Comparison of ENCODE assay signal across 8 cellular contexts in the genomic region with DNA sequence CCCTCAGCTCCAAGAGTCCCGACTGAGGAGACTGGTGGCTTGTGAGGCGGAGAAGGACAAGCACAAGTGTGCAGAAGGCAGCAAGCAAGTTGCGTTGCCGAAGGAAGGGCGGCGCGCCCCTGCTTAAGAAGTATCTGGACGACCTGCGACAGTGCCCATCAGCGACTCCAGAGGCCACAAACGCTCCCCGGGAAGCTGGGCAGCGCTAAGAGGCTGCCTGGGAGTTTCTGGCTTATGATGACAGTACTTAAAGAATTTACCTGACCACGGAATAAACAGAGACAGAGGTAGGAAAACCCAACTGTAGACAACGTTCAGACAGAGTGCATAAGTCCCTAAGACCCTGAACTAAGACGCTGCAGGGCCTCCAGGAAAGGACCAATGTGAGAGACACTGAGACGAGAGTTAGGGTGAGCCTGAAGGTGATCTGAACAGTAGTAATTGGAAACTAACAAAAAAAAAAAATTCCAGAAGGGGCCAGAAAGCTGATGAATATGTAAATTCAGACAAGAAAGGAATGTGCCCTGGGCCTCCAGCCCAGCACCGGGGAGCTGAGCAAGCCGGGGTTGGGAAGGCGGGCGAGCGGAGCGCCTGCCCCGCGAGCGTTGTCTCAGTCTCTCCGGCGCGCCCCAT. TPM values are rescaled to one million over a fixed set of nuclear protein-coding genes. Genes with fewer than 3 reads are reported as not detected.
A peak's percentile ranks its signal among the peaks of the same experiment; 100 is the strongest.
DNase-seq lines count a peak whose midpoint lies in the region; ATAC-seq lines count a peak whose summit lies in the region.

No MANE protein-coding gene starts in this region.

- H3K4me3 ChIP-seq in iPS-15b (ENCODE audit: low read depth, low read length): peak overlapping the region; percentile 68

- H3K9ac ChIP-seq in iPS-15b (ENCODE audit: low read depth, low read length): peak overlapping the region; percentile 79

- peak; percentile 0 for ATAC-seq in HG03571 (IDR thresholded peaks at IDR 0.05; ENCODE audit: unreplicated experiment)
- ATAC-seq in activated T-helper 17 cell treated with anti-CD3 and anti-CD28 coated beads, Interleukin-2, amount 50 U/mL, for 72 hours (replicated peaks): peak; percentile 2
- no peak for ATAC-seq in stimulated activated memory B cell treated with anti-CD40 and anti-IgM and Interleukin-4, amounts not matched to agents 10 μg/mL and 1 μg/mL and 100 μg/mL, for 72 hours
- ATAC-seq in sciatic nerve: no peak

- DNase-seq in T-helper 1 cell: no peak
- DNase-seq in sciatic nerve (ENCODE audit: low spot score): no peak
- DNase-seq in inferior parietal cortex (ENCODE audit: extremely low spot score): no peak

- no peaks in the 10 kb centered on the region for H3K27me3 Mint-ChIP-seq in T-helper 1 cell treated with Interleukin-12 subunit alpha and Interleukin-12 subunit beta and Interleukin-4 antibody, amounts not matched to agents 30 μg/mL and 1 μg/mL, for 36 hours (ENCODE audit: low read depth)
- H3K27me3 Mint-ChIP-seq in activated T-helper 17 cell treated with anti-CD3 and anti-CD28 coated beads, Interleukin-2, amount 50 U/mL, for 72 hours: no peaks in the 10 kb centered on the region
- no peaks in the 10 kb centered on the region for H3K27me3 Mint-ChIP-seq in stimulated activated memory B cell treated with anti-CD40 and anti-IgM and Interleukin-4, amounts not matched to agents 10 μg/mL and 1 μg/mL and 100 μg/mL, for 72 hours

- H3K36me3 ChIP-seq in iPS-15b (ENCODE audit: control insufficient read depth, insufficient read depth, low read length): no peaks in the 10 kb centered on the region

- no peaks in the 10 kb centered on the region for H3K9me3 ChIP-seq in iPS-15b (ENCODE audit: control insufficient read depth, insufficient read depth, low read length)

- H3K27ac Mint-ChIP-seq in T-helper 1 cell treated with Interleukin-12 subunit alpha and Interleukin-12 subunit beta and Interleukin-4 antibody, amounts not matched to agents 30 μg/mL and 1 μg/mL, for 36 hours: peak overlapping the region; percentile 89
- peak overlapping the region; percentile 94 for H3K27ac Mint-ChIP-seq in activated T-helper 17 cell treated with anti-CD3 and anti-CD28 coated beads, Interleukin-2, amount 50 U/mL, for 72 hours
- H3K27ac Mint-ChIP-seq in stimulated activated memory B cell treated with anti-CD40 and anti-IgM and Interleukin-4, amounts not matched to agents 10 μg/mL and 1 μg/mL and 100 μg/mL, for 72 hours: peak overlapping the region; percentile 79

- no peaks in the 10 kb centered on the region for H3K9me3 Mint-ChIP-seq in T-helper 1 cell treated with Interleukin-12 subunit alpha and Interleukin-12 subunit beta and Interleukin-4 antibody, amounts not matched to agents 30 μg/mL and 1 μg/mL, for 36 hours
- no peaks in the 10 kb centered on the region for H3K9me3 Mint-ChIP-seq in activated T-helper 17 cell treated with anti-CD3 and anti-CD28 coated beads, Interleukin-2, amount 50 U/mL, for 72 hours
- no peaks in the 10 kb centered on the region for H3K9me3 Mint-ChIP-seq in stimulated activated memory B cell treated with anti-CD40 and anti-IgM and Interleukin-4, amounts not matched to agents 10 μg/mL and 1 μg/mL and 100 μg/mL, for 72 hours

- peaks cover 19% of the 10 kb centered on the region for H3K36me3 Mint-ChIP-seq in T-helper 1 cell treated with Interleukin-12 subunit alpha and Interleukin-12 subunit beta and Interleukin-4 antibody, amounts not matched to agents 30 μg/mL and 1 μg/mL, for 36 hours (ENCODE audit: low read depth)
- peaks cover 50% of the 10 kb centered on the region for H3K36me3 Mint-ChIP-seq in activated T-helper 17 cell treated with anti-CD3 and anti-CD28 coated beads, Interleukin-2, amount 50 U/mL, for 72 hours (ENCODE audit: low read depth)
- H3K36me3 Mint-ChIP-seq in stimulated activated memory B cell treated with anti-CD40 and anti-IgM and Interleukin-4, amounts not matched to agents 10 μg/mL and 1 μg/mL and 100 μg/mL, for 72 hours: peaks cover 8% of the 10 kb centered on the region

- H3K4me3 Mint-ChIP-seq in T-helper 1 cell treated with Interleukin-12 subunit alpha and Interleukin-12 subunit beta and Interleukin-4 antibody, amounts not matched to agents 30 μg/mL and 1 μg/mL, for 36 hours: peak overlapping the region; percentile 92
- H3K4me3 Mint-ChIP-seq in activated T-helper 17 cell treated with anti-CD3 and anti-CD28 coated beads, Interleukin-2, amount 50 U/mL, for 72 hours: peak overlapping the region; percentile 92
- H3K4me3 Mint-ChIP-seq in stimulated activated memory B cell treated with anti-CD40 and anti-IgM and Interleukin-4, amounts not matched to agents 10 μg/mL and 1 μg/mL and 100 μg/mL, for 72 hours: peak overlapping the region; percentile 88

- H3K27me3 ChIP-seq in iPS-15b (ENCODE audit: control insufficient read depth, insufficient read depth, low read length): peaks cover 39% of the 10 kb centered on the region

- peaks cover 59% of the 10 kb centered on the region for H3K4me1 Mint-ChIP-seq in T-helper 1 cell treated with Interleukin-12 subunit alpha and Interleukin-12 subunit beta and Interleukin-4 antibody, amounts not matched to agents 30 μg/mL and 1 μg/mL, for 36 hours (ENCODE audit: low read depth)
- peaks cover 48% of the 10 kb centered on the region for H3K4me1 Mint-ChIP-seq in activated T-helper 17 cell treated with anti-CD3 and anti-CD28 coated beads, Interleukin-2, amount 50 U/mL, for 72 hours
- peaks cover 66% of the 10 kb centered on the region for H3K4me1 Mint-ChIP-seq in stimulated activated memory B cell treated with anti-CD40 and anti-IgM and Interleukin-4, amounts not matched to agents 10 μg/mL and 1 μg/mL and 100 μg/mL, for 72 hours

- H3K4me1 ChIP-seq in iPS-15b (ENCODE audit: control insufficient read depth, insufficient read depth, low read length): peaks cover 11% of the 10 kb centered on the region

- intact Hi-C loops in sciatic nerve (cut with DNase I): no loop called here

RNA-seq across cellular contexts. Expression of a gene that starts 1.0 kb away (rescaled TPM):
- total RNA-seq in activated T-helper 17 cell treated with anti-CD3 and anti-CD28 coated beads, Interleukin-2, amount 50 U/mL, for 72 hours: 10 to 100 TPM; 57.6 to 70.6 TPM
- 11.0 TPM for total RNA-seq in sciatic nerve

Comparison
In these comparisons a context has a peak if more than half of its experiments do, and no peak if none do; other contexts are left out.
1. ATAC-seq: peak in HG03571 (single experiment) and activated T-helper 17 cell treated with anti-CD3 and anti-CD28 coated beads, Interleukin-2, amount 50 U/mL, for 72 hours (single experiment); none in stimulated activated memory B cell treated with anti-CD40 and anti-IgM and Interleukin-4, amounts not matched to agents 10 μg/mL and 1 μg/mL and 100 μg/mL, for 72 hours (single experiment) and sciatic nerve (single experiment).
2. Peak in every context shown above with its lines, with median percentiles within 50 percentile points of each other: H3K27ac Mint-ChIP-seq and H3K4me3 Mint-ChIP-seq.